ENCODE assay signal across 8 cellular contexts in genomic region chr12:401235-402126, GRCh38. TPM values are rescaled to one million over a fixed set of nuclear protein-coding genes. Genes with fewer than 3 reads are reported as not detected.
DNase-seq lines count a peak whose midpoint lies in the region; ATAC-seq and TF ChIP-seq lines count a peak whose summit lies in the region.

TSS of gene CCDC77 (plus strand) at chr12:401644. CDS start at chr12:409384, 7,740 bp downstream.

- CTCF ChIA-PET in MCF 10A (lab: Yijun Ruan, JAX) = interaction anchor here (0.5 to 1.2 kb wide), 14 partner anchors 11 to 870 kb away, joined by 3 to 7 read pairs (median 3); no protein-coding TSS in a partner anchor

- H3K4me3 ChIP-seq in SU-DHL-6 (ENCODE audit: insufficient read depth, low read length, poor library complexity, severe bottlenecking) = peak within 1 kb of the TSS; percentile 95

- ATAC-seq in GM18519 (IDR thresholded peaks at IDR 0.05; ENCODE audit: low FRiP score, unreplicated experiment) (peak; percentile 95), HG03025 (IDR thresholded peaks at IDR 0.05; ENCODE audit: low FRiP score, unreplicated experiment) (peak; percentile 93)

- H3K9me3 ChIP-seq in SU-DHL-6 (ENCODE audit: insufficient read depth, low read length) = no peaks in the 10 kb centered on the region

- peak within 1 kb of the TSS; percentile 75 for H3K9ac ChIP-seq in SU-DHL-6 (ENCODE audit: low read length)

- no peaks in the 10 kb centered on the region for H3K9me2 ChIP-seq in SU-DHL-6 (replicated peaks; ENCODE audit: insufficient read depth, low read length)

- TF ChIP-seq CTCF in SU-DHL-6 (IDR thresholded peaks at IDR 0.05; ENCODE audit: insufficient read depth, low read length, poor library complexity, severe bottlenecking) = no peak
- peak; percentile 6 for TF ChIP-seq CTCF in MCF 10A (IDR thresholded peaks at IDR 0.05; ENCODE audit: unreplicated experiment)

- H3K4me1 Mint-ChIP-seq in MCF 10A (ENCODE audit: insufficient read depth, unreplicated experiment) = peaks cover 11% of the 10 kb centered on the region

- no peaks in the 10 kb centered on the region for H3K36me3 ChIP-seq in SU-DHL-6 (ENCODE audit: low read length)

- H4K20me1 ChIP-seq in SU-DHL-6 (ENCODE audit: low read depth, low read length) = no peaks in the 10 kb centered on the region

- POLR2A ChIA-PET in MCF 10A (lab: Yijun Ruan, JAX) = interaction anchor here (0.5 to 4.9 kb wide), 10 partner anchors 11 to 396 kb away, joined by 3 to 142 read pairs (median 3); partner anchors contain the start of gene KDM5A

- H3F3A ChIP-seq in SU-DHL-6 (ENCODE audit: insufficient read depth) = no peaks in the 10 kb centered on the region

- H2AFZ ChIP-seq in SU-DHL-6 (ENCODE audit: low read depth, low read length, severe bottlenecking) = peak within 1 kb of the TSS; percentile 94

- no peaks in the 10 kb centered on the region for H3K9me3 Mint-ChIP-seq in MCF 10A (ENCODE audit: unreplicated experiment)

- no peak within 1 kb of the TSS for H3K4me3 Mint-ChIP-seq in MCF 10A (ENCODE audit: unreplicated experiment)

- DNase-seq in MCF 10A (ENCODE audit: unreplicated experiment) (peak; percentile 95), inferior parietal cortex (ENCODE audit: extremely low spot score) (peak; percentile 97), NCI-H446 treated with DMSO at 0.1 percent for 48 hours (lab: John Stamatoyannopoulos, UW) (no peak), NCI-H2107 treated with DMSO at 0.1 percent for 48 hours (lab: John Stamatoyannopoulos, UW; ENCODE audit: unreplicated experiment) (no peak)
- peak; percentile 88 to 89 for DNase-seq in stimulated activated CD4-positive, alpha-beta T cell treated with anti-CD3 and anti-CD28 coated beads, Interleukin-15, amount 100 ng/mL, for 48 hours (ENCODE audit: low read depth in 2 of 2)

- H3K79me2 ChIP-seq in SU-DHL-6 (ENCODE audit: insufficient read depth, low read length) = peaks cover 17% of the 10 kb centered on the region; the same call in 1 of the 2 replicates

- peak within 1 kb of the TSS; percentile 86 for H3K4me2 ChIP-seq in SU-DHL-6 (ENCODE audit: low read depth, low read length, poor library complexity, severe bottlenecking)

- no peaks in the 10 kb centered on the region for H3K36me3 Mint-ChIP-seq in MCF 10A (ENCODE audit: insufficient read depth, unreplicated experiment)

- BruUV-seq in MCF 10A (replicated peaks; lab: Mats Ljungman, UMichigan) = TSS peak; percentile 60

- H3K27ac ChIP-seq in SU-DHL-6 (ENCODE audit: low read depth, low read length) = 0 out of 2 replicates have a peak within 1 kb of the TSS, but pooled peaks have one; percentile 9

- intact Hi-C loops in MCF 10A (cut with micrococcal nuclease) = no loop called here

- no peaks in the 10 kb centered on the region for H3K27me3 Mint-ChIP-seq in MCF 10A (ENCODE audit: insufficient read depth, unreplicated experiment)

- no peaks in the 10 kb centered on the region for H3K27me3 ChIP-seq in SU-DHL-6 (ENCODE audit: low read length)

- no peak within 1 kb of the TSS for H3K27ac Mint-ChIP-seq in MCF 10A (ENCODE audit: low read depth, unreplicated experiment)

RNA-seq across cellular contexts. Expression of gene CCDC77, which starts in this region (rescaled TPM):
- 5.5 and 7.2 TPM in 2 replicates for total RNA-seq in MCF 10A (2022)

Comparison
In these comparisons a context has a peak if more than half of its experiments do, and no peak if none do; other contexts are left out.
1. DNase-seq: peak in MCF 10A (single experiment), inferior parietal cortex (single experiment) and stimulated activated CD4-positive, alpha-beta T cell treated with anti-CD3 and anti-CD28 coated beads, Interleukin-15, amount 100 ng/mL, for 48 hours (2 of 2); none in NCI-H446 treated with DMSO at 0.1 percent for 48 hours (single experiment) and NCI-H2107 treated with DMSO at 0.1 percent for 48 hours (single experiment).